Comparison of ENCODE assay signal across 9 cellular contexts in genomic region chr7:20647908-20648776, GRCh38. TPM values are rescaled to one million over a fixed set of nuclear protein-coding genes. Genes with fewer than 3 reads are reported as not detected.
DNase-seq lines count a peak whose midpoint lies in the region; ATAC-seq and TF ChIP-seq lines count a peak whose summit lies in the region.
"Had no signal": no experiment of that assay in that cellular context is flagged by ENCODE, and none has a peak within 500 bp of the region (broad histone marks: within the 10 kb centered on the region; RNA-seq: fewer than 3 reads in every experiment).

No MANE protein-coding gene starts in this region.

- no peaks in the 10 kb centered on the region for H3K9me3 Mint-ChIP-seq in MCF 10A (ENCODE audit: unreplicated experiment)
- H3K9me3 Mint-ChIP-seq in activated naive CD8-positive, alpha-beta T cell treated with anti-CD3 and anti-CD28 coated beads, Interleukin-2, amount 50 U/mL, for 24 hours: no peaks in the 10 kb centered on the region

- H3K27me3 Mint-ChIP-seq in MCF 10A (ENCODE audit: insufficient read depth, unreplicated experiment): no peaks in the 10 kb centered on the region
- peaks cover 3% of the 10 kb centered on the region for H3K27me3 Mint-ChIP-seq in activated naive CD8-positive, alpha-beta T cell treated with anti-CD3 and anti-CD28 coated beads, Interleukin-2, amount 50 U/mL, for 24 hours

- peak; percentile 71 for ATAC-seq in GM18870 (IDR thresholded peaks at IDR 0.05; ENCODE audit: unreplicated experiment)
- ATAC-seq in HG02840 (IDR thresholded peaks at IDR 0.05; ENCODE audit: low FRiP score, unreplicated experiment): no peak
- no peak for ATAC-seq in activated naive CD8-positive, alpha-beta T cell treated with anti-CD3 and anti-CD28 coated beads, Interleukin-2, amount 50 U/mL, for 24 hours

- intact Hi-C loops in MCF 10A (cut with micrococcal nuclease): loop anchor here (1.0 to 2.0 kb wide), 2 partner anchors 321 to 935 kb away; no protein-coding TSS in a partner anchor

- H3K36me3 ChIP-seq in Loucy (ENCODE audit: insufficient read depth, low read length): no peaks in the 10 kb centered on the region
- H3K36me3 ChIP-seq: thoracic aorta had no signal

- H3K27me3 ChIP-seq in Loucy (ENCODE audit: insufficient read depth, low read length, poor library complexity, severe bottlenecking): no peaks in the 10 kb centered on the region

- no peaks in the 10 kb centered on the region for H3F3A ChIP-seq in Loucy (ENCODE audit: low read depth)

- H3K79me2 ChIP-seq in Loucy (ENCODE audit: insufficient read depth, low read length): no peaks in the 10 kb centered on the region

- H3K27ac Mint-ChIP-seq in MCF 10A (ENCODE audit: low read depth, unreplicated experiment): no peak overlapping the region
- H3K27ac Mint-ChIP-seq in activated naive CD8-positive, alpha-beta T cell treated with anti-CD3 and anti-CD28 coated beads, Interleukin-2, amount 50 U/mL, for 24 hours: no peak overlapping the region

- H4K20me1 ChIP-seq in Loucy (ENCODE audit: insufficient read depth, low read length, poor library complexity, severe bottlenecking): no peaks in the 10 kb centered on the region

- DNase-seq in AG10803 (ENCODE audit: low read depth) (peak; percentile 1), MCF 10A (ENCODE audit: unreplicated experiment) (peak; percentile 64), retinal pigment epithelial cell (ENCODE audit: low read depth) (peak; percentile 39), HCEC 1CT (no peak)
- no peak for DNase-seq in activated naive CD8-positive, alpha-beta T cell treated with anti-CD3 and anti-CD28 coated beads, Interleukin-2, amount 50 U/mL, for 24 hours

- H3K4me1 Mint-ChIP-seq in MCF 10A (ENCODE audit: insufficient read depth, unreplicated experiment): peaks cover 5% of the 10 kb centered on the region
- no peaks in the 10 kb centered on the region for H3K4me1 Mint-ChIP-seq in activated naive CD8-positive, alpha-beta T cell treated with anti-CD3 and anti-CD28 coated beads, Interleukin-2, amount 50 U/mL, for 24 hours

- no peaks in the 10 kb centered on the region for H3K36me3 Mint-ChIP-seq in MCF 10A (ENCODE audit: insufficient read depth, unreplicated experiment)
- H3K36me3 Mint-ChIP-seq in activated naive CD8-positive, alpha-beta T cell treated with anti-CD3 and anti-CD28 coated beads, Interleukin-2, amount 50 U/mL, for 24 hours (ENCODE audit: low read depth): no peaks in the 10 kb centered on the region

- H2AFZ ChIP-seq in Loucy (ENCODE audit: low read length): peak overlapping the region; percentile 68

- H3K9me2 ChIP-seq in Loucy (replicated peaks; ENCODE audit: low read depth, low read length): no peaks in the 10 kb centered on the region

- no peaks in the 10 kb centered on the region for H3K4me1 ChIP-seq in Loucy (ENCODE audit: insufficient read depth, low read length, poor library complexity, severe bottlenecking)

- no peak overlapping the region for H3K4me3 Mint-ChIP-seq in MCF 10A (ENCODE audit: unreplicated experiment)
- H3K4me3 Mint-ChIP-seq in activated naive CD8-positive, alpha-beta T cell treated with anti-CD3 and anti-CD28 coated beads, Interleukin-2, amount 50 U/mL, for 24 hours: no peak overlapping the region

- TF ChIP-seq CTCF in AG10803 (conservative IDR thresholded peaks at IDR 0.05; ENCODE audit: low read length): peak; percentile 15
- peak; percentile 78 for TF ChIP-seq CTCF in Loucy (conservative IDR thresholded peaks at IDR 0.05; ENCODE audit: low read length)
- TF ChIP-seq CTCF in MCF 10A (IDR thresholded peaks at IDR 0.05; ENCODE audit: unreplicated experiment): peak; percentile 51
- peak; percentile 80 for TF ChIP-seq CTCF in retinal pigment epithelial cell (conservative IDR thresholded peaks at IDR 0.05; ENCODE audit: low read depth, low read length)

- H3K9ac ChIP-seq in Loucy (ENCODE audit: low read depth, low read length, poor library complexity, severe bottlenecking): no peak overlapping the region

- no peak overlapping the region for H3K4me3 ChIP-seq in AG10803 (ENCODE audit: low read length)
- H3K4me3 ChIP-seq in Loucy (ENCODE audit: low read length, poor library complexity, severe bottlenecking): no peak overlapping the region
- peak overlapping the region; percentile 5 for H3K4me3 ChIP-seq in retinal pigment epithelial cell (ENCODE audit: low read length)
- H3K4me3 ChIP-seq: thoracic aorta had no signal

- BruUV-seq in MCF 10A (replicated peaks; lab: Mats Ljungman, UMichigan): no TSS peak

- H3K4me2 ChIP-seq in Loucy (ENCODE audit: low read depth, low read length, poor library complexity, severe bottlenecking): no peak overlapping the region

- CTCF ChIA-PET in MCF 10A (lab: Yijun Ruan, JAX): interaction anchor here (0.6 to 1.9 kb wide), 11 partner anchors 16 to 939 kb away, joined by 3 to 10 read pairs (median 3); partner anchors contain the start of gene ABCB5

- H3K9me3 ChIP-seq in Loucy (ENCODE audit: insufficient read depth, low read depth, low read length): no peaks in the 10 kb centered on the region
- H3K9me3 ChIP-seq: thoracic aorta had no signal

- POLR2A ChIA-PET in MCF 10A (lab: Yijun Ruan, JAX): interaction anchor here (1.0 to 1.2 kb wide), 2 partner anchors 317 to 942 kb away, joined by 3 to 4 read pairs; partner anchors contain the start of gene ITGB8

RNA-seq across cellular contexts. Expression of gene ABCB5, which starts 32.7 kb away (rescaled TPM):
- total RNA-seq in MCF 10A (2022): not detected in 2 replicates
- total RNA-seq: thoracic aorta had no signal

Comparison
In these comparisons a context has a peak if more than half of its experiments do, and no peak if none do; other contexts are left out.
1. DNase-seq: peak in AG10803 (single experiment), MCF 10A (single experiment) and retinal pigment epithelial cell (single experiment); none in activated naive CD8-positive, alpha-beta T cell treated with anti-CD3 and anti-CD28 coated beads, Interleukin-2, amount 50 U/mL, for 24 hours (single experiment) and HCEC 1CT (single experiment).
2. CTCF ChIP-seq: peak in every context shown above with its lines; median percentile 80 in retinal pigment epithelial cell; 78 in Loucy; 51 in MCF 10A; 15 in AG10803.